8 cellular contexts compared by ENCODE assay signal in the genomic region with DNA sequence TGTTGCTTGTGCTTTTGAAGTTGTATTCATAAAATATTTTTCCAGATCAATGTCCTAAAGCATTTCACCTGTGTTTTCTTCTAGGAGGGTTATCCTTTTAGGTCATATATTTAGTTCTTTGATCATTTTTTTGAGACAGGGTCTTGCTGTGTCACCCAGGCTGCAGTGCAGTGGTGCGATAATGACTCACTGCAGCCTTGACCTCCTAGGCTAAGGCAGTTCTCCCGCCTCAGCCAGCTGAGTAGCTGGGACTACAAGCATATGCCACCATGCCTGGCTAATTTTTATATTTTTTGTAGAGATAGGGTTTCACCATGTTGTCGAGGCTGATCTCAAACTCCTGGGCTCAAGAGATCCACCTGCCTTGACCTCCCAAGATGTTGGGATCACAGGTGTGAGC.
"Had no signal": no experiment of that assay in that cellular context is flagged by ENCODE, and none has a peak within 500 bp of the region (broad histone marks: within the 10 kb centered on the region; RNA-seq: fewer than 3 reads in every experiment).

No MANE protein-coding gene starts in this region.

- ATAC-seq: HCT116 had no signal

- DNase-seq: GM23248, GOT3, H7, HFFc6 had no signal

- FAIRE-seq: HTR-8/SVneo had no signal

- H3K27ac ChIP-seq: GM23248 had no signal

- H3K36me3 ChIP-seq: HAP-1 had no signal

- H3K9ac ChIP-seq: GM23248 had no signal

- H2AFZ ChIP-seq: GM23248 had no signal

- H3K4me1 ChIP-seq: HAP-1 had no signal

- H3K27me3 Mint-ChIP-seq: IgD-negative memory B cell had no signal

- H3K4me3 Mint-ChIP-seq: HFFc6 had no signal

- H3K4me3 ChIP-seq: GM23248, HAP-1 had no signal

- H3K27ac Mint-ChIP-seq: HFFc6, IgD-negative memory B cell had no signal
